Comparison of ENCODE assay signal across 17 cellular contexts in genomic region chr9:116792271-116792670, GRCh38.
"Had no signal": no experiment of that assay in that cellular context is flagged by ENCODE, and none has a peak within 500 bp of the region (broad histone marks: within the 10 kb centered on the region; RNA-seq: fewer than 3 reads in every experiment).

No MANE protein-coding gene starts in this region.

- ATAC-seq: activated CD4-positive, alpha-beta T cell treated with anti-CD3 and anti-CD28 coated beads for 36 hours; naive thymus-derived CD8-positive, alpha-beta T cell; sciatic nerve; stimulated activated naive CD8-positive, alpha-beta T cell treated with anti-CD3 and anti-CD28 coated beads, Interleukin-15, amount 100 ng/mL, for 72 hours; WTC11 had no signal

- H3K4me1 ChIP-seq: pancreas, suprapubic skin, upper lobe of left lung had no signal

- DNase-seq: activated CD4-positive, alpha-beta T cell treated with anti-CD3 and anti-CD28 coated beads for 36 hours; activated CD4-positive, alpha-beta T cell treated with anti-CD3 and anti-CD28 coated beads, Interleukin-2, amount 50 U/mL, for 48 hours; activated naive CD4-positive, alpha-beta T cell; activated naive CD8-positive, alpha-beta T cell treated with anti-CD3 and anti-CD28 coated beads for 36 hours; amniotic stem cell; effector memory CD4-positive, alpha-beta T cell; naive thymus-derived CD8-positive, alpha-beta T cell; pancreas; stimulated activated CD4-positive, alpha-beta T cell treated with anti-CD3 and anti-CD28 coated beads, Interleukin-4, amount 100 ng/mL, for 1 hour; stimulated activated naive CD8-positive, alpha-beta T cell treated with anti-CD3 and anti-CD28 coated beads, Interleukin-15, amount 100 ng/mL, for 72 hours; upper lobe of left lung had no signal

- H3K27ac ChIP-seq: cardiac muscle cell, neutrophil, pancreas, suprapubic skin, upper lobe of left lung had no signal

- H3K36me3 ChIP-seq: cardiac muscle cell, neutrophil, pancreas, suprapubic skin, upper lobe of left lung had no signal

- H3K4me3 ChIP-seq: cardiac muscle cell, pancreas, smooth muscle cell, suprapubic skin, upper lobe of left lung had no signal

- H3K4me2 ChIP-seq: smooth muscle cell had no signal

- H3K9me3 ChIP-seq: neutrophil, pancreas, suprapubic skin, upper lobe of left lung had no signal

- H3K27me3 ChIP-seq: cardiac muscle cell, neutrophil, pancreas, suprapubic skin, upper lobe of left lung had no signal
